Comparison of ENCODE assay signal across 1 cellular context in genomic region chrX:119495734-119496520, GRCh38.
A peak's percentile ranks its signal among the peaks of the same experiment; 100 is the strongest.
TF ChIP-seq lines count a peak whose summit lies in the region.

No MANE protein-coding gene starts in this region.

TF ChIP-seq in HepG2, 621 proteins besides CTCF, POLR2A, EP300 and RAD21 (continued from another document and continues in another):
- TF ChIP-seq, protein P1, sequence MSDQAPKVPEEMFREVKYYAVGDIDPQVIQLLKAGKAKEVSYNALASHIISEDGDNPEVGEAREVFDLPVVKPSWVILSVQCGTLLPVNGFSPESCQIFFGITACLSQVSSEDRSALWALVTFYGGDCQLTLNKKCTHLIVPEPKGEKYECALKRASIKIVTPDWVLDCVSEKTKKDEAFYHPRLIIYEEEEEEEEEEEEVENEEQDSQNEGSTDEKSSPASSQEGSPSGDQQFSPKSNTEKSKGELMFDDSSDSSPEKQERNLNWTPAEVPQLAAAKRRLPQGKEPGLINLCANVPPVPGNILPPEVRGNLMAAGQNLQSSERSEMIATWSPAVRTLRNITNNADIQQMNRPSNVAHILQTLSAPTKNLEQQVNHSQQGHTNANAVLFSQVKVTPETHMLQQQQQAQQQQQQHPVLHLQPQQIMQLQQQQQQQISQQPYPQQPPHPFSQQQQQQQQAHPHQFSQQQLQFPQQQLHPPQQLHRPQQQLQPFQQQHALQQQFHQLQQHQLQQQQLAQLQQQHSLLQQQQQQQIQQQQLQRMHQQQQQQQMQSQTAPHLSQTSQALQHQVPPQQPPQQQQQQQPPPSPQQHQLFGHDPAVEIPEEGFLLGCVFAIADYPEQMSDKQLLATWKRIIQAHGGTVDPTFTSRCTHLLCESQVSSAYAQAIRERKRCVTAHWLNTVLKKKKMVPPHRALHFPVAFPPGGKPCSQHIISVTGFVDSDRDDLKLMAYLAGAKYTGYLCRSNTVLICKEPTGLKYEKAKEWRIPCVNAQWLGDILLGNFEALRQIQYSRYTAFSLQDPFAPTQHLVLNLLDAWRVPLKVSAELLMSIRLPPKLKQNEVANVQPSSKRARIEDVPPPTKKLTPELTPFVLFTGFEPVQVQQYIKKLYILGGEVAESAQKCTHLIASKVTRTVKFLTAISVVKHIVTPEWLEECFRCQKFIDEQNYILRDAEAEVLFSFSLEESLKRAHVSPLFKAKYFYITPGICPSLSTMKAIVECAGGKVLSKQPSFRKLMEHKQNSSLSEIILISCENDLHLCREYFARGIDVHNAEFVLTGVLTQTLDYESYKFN (CRISPR knock-in tag; conservative IDR thresholded peaks at IDR 0.05) = peak; percentile 82
- TF ChIP-seq PCBP2 (optimal IDR thresholded peaks at IDR 0.05; ENCODE audit: low read depth, low read length, poor library complexity, severe bottlenecking) = no peak
- TF ChIP-seq ZNF713 (CRISPR knock-in tag; IDR thresholded peaks at IDR 0.05) = no peak
- TF ChIP-seq BCL6 (CRISPR knock-in tag; IDR thresholded peaks at IDR 0.05) = peak; percentile 73
- no peak for TF ChIP-seq PAWR (CRISPR knock-in tag; IDR thresholded peaks at IDR 0.05; ENCODE audit: borderline replicate concordance)
- 0 out of 2 replicates have a peak, but pooled peaks have one; percentile 19 for TF ChIP-seq ZNF292 (CRISPR knock-in tag; IDR thresholded peaks at IDR 0.05; ENCODE audit: borderline replicate concordance, low read depth)
- TF ChIP-seq ZNF225 (CRISPR knock-in tag; IDR thresholded peaks at IDR 0.05) = no peak
- TF ChIP-seq, protein P2, sequence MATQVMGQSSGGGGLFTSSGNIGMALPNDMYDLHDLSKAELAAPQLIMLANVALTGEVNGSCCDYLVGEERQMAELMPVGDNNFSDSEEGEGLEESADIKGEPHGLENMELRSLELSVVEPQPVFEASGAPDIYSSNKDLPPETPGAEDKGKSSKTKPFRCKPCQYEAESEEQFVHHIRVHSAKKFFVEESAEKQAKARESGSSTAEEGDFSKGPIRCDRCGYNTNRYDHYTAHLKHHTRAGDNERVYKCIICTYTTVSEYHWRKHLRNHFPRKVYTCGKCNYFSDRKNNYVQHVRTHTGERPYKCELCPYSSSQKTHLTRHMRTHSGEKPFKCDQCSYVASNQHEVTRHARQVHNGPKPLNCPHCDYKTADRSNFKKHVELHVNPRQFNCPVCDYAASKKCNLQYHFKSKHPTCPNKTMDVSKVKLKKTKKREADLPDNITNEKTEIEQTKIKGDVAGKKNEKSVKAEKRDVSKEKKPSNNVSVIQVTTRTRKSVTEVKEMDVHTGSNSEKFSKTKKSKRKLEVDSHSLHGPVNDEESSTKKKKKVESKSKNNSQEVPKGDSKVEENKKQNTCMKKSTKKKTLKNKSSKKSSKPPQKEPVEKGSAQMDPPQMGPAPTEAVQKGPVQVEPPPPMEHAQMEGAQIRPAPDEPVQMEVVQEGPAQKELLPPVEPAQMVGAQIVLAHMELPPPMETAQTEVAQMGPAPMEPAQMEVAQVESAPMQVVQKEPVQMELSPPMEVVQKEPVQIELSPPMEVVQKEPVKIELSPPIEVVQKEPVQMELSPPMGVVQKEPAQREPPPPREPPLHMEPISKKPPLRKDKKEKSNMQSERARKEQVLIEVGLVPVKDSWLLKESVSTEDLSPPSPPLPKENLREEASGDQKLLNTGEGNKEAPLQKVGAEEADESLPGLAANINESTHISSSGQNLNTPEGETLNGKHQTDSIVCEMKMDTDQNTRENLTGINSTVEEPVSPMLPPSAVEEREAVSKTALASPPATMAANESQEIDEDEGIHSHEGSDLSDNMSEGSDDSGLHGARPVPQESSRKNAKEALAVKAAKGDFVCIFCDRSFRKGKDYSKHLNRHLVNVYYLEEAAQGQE (IDR thresholded peaks at IDR 0.05; ENCODE audit: borderline replicate concordance in 1 of 2, low read depth in 1 of 2, low read length in 2 of 2) = 0 out of 4 replicates have a peak, but pooled peaks of 1 of the 2 experiments have one; percentile 18
- no peak for TF ChIP-seq SMYD3 (CRISPR knock-in tag; IDR thresholded peaks at IDR 0.05)
- TF ChIP-seq CEBPB (IDR thresholded peaks at IDR 0.05; ENCODE audit: borderline replicate concordance, low read depth, low read length) = 0 out of 2 replicates have a peak, but pooled peaks have one; percentile 7
- TF ChIP-seq HDAC2 (CRISPR knock-in tag; IDR thresholded peaks at IDR 0.05) = peak; percentile 30; the same call in 1 of the 2 replicates
- TF ChIP-seq SMC3 (IDR thresholded peaks at IDR 0.05; ENCODE audit: low read length) = peak; percentile 39; the same call in 1 of the 2 replicates
- TF ChIP-seq NCOR1 (IDR thresholded peaks at IDR 0.05; ENCODE audit: borderline replicate concordance, low read length) = peak; percentile 39; the same call in 1 of the 2 replicates
- peak; percentile 68 for TF ChIP-seq GATAD2A (CRISPR knock-in tag; IDR thresholded peaks at IDR 0.05)
- TF ChIP-seq, protein P3, sequence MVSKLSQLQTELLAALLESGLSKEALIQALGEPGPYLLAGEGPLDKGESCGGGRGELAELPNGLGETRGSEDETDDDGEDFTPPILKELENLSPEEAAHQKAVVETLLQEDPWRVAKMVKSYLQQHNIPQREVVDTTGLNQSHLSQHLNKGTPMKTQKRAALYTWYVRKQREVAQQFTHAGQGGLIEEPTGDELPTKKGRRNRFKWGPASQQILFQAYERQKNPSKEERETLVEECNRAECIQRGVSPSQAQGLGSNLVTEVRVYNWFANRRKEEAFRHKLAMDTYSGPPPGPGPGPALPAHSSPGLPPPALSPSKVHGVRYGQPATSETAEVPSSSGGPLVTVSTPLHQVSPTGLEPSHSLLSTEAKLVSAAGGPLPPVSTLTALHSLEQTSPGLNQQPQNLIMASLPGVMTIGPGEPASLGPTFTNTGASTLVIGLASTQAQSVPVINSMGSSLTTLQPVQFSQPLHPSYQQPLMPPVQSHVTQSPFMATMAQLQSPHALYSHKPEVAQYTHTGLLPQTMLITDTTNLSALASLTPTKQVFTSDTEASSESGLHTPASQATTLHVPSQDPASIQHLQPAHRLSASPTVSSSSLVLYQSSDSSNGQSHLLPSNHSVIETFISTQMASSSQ (IDR thresholded peaks at IDR 0.05; ENCODE audit: low read depth) = 0 out of 2 replicates have a peak, but pooled peaks have one; percentile 39
- TF ChIP-seq, protein P3 (CRISPR knock-in tag; IDR thresholded peaks at IDR 0.05; ENCODE audit: borderline replicate concordance) = no peak
- TF ChIP-seq PHF8 (CRISPR knock-in tag; IDR thresholded peaks at IDR 0.05) = no peak
- peak; percentile 93 for TF ChIP-seq HNF4A (CRISPR knock-in tag; IDR thresholded peaks at IDR 0.05)
- peak; percentile 55; the same call in 1 of the 2 replicates for TF ChIP-seq ZNF644 (CRISPR knock-in tag; IDR thresholded peaks at IDR 0.05; ENCODE audit: low read depth)
- peak; percentile 49 for TF ChIP-seq MED1 (CRISPR knock-in tag; IDR thresholded peaks at IDR 0.05)
- TF ChIP-seq KAT2B (IDR thresholded peaks at IDR 0.05; ENCODE audit: borderline replicate concordance, low read depth, low read length) = no peak
- TF ChIP-seq RCOR2 (CRISPR knock-in tag; IDR thresholded peaks at IDR 0.05) = peak; percentile 18; the same call in 1 of the 2 replicates
- no peak for TF ChIP-seq HNRNPLL (IDR thresholded peaks at IDR 0.05; ENCODE audit: low read depth, low read length, poor library complexity, severe bottlenecking)
- TF ChIP-seq HDAC1 (CRISPR knock-in tag; IDR thresholded peaks at IDR 0.05) = peak; percentile 15; the same call in 1 of the 2 replicates
- TF ChIP-seq SP4 (CRISPR knock-in tag; IDR thresholded peaks at IDR 0.05) = 0 out of 2 replicates have a peak, but pooled peaks have one; percentile 20
- TF ChIP-seq, protein P4, sequence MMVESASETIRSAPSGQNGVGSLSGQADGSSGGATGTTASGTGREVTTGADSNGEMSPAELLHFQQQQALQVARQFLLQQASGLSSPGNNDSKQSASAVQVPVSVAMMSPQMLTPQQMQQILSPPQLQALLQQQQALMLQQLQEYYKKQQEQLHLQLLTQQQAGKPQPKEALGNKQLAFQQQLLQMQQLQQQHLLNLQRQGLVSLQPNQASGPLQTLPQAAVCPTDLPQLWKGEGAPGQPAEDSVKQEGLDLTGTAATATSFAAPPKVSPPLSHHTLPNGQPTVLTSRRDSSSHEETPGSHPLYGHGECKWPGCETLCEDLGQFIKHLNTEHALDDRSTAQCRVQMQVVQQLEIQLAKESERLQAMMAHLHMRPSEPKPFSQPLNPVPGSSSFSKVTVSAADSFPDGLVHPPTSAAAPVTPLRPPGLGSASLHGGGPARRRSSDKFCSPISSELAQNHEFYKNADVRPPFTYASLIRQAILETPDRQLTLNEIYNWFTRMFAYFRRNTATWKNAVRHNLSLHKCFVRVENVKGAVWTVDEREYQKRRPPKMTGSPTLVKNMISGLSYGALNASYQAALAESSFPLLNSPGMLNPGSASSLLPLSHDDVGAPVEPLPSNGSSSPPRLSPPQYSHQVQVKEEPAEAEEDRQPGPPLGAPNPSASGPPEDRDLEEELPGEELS (CRISPR knock-in tag; IDR thresholded peaks at IDR 0.05) = peak; percentile 66
- peak; percentile 78; the same call in 1 of the 2 replicates for TF ChIP-seq TFAP4 (IDR thresholded peaks at IDR 0.05; ENCODE audit: borderline replicate concordance, low read depth)
- peak; percentile 67; the same call in 1 of the 2 replicates for TF ChIP-seq ZNF331 (CRISPR knock-in tag; IDR thresholded peaks at IDR 0.05)
- TF ChIP-seq ZKSCAN8 (CRISPR knock-in tag; IDR thresholded peaks at IDR 0.05; ENCODE audit: borderline replicate concordance) = no peak
- peak; percentile 76; the same call in 1 of the 2 replicates for TF ChIP-seq ZBTB42 (CRISPR knock-in tag; IDR thresholded peaks at IDR 0.05)
- peak; percentile 52 for TF ChIP-seq ARID5B (CRISPR knock-in tag; IDR thresholded peaks at IDR 0.05)
- 0 out of 2 replicates have a peak, but pooled peaks have one; percentile 24 for TF ChIP-seq KAT8 (CRISPR knock-in tag; IDR thresholded peaks at IDR 0.05)
- TF ChIP-seq RXRB (CRISPR knock-in tag; IDR thresholded peaks at IDR 0.05; ENCODE audit: borderline replicate concordance) = peak; percentile 39; the same call in 1 of the 2 replicates
- peak; percentile 56; the same call in 1 of the 2 replicates for TF ChIP-seq ERF (CRISPR knock-in tag; IDR thresholded peaks at IDR 0.05)
- no peak for TF ChIP-seq THAP7 (CRISPR knock-in tag; IDR thresholded peaks at IDR 0.05)
- peak; percentile 97 for TF ChIP-seq ZNF629 (CRISPR knock-in tag; conservative IDR thresholded peaks at IDR 0.05)
- TF ChIP-seq SOX6 (IDR thresholded peaks at IDR 0.05) = no peak
- peak; percentile 82 for TF ChIP-seq SOX6 (CRISPR knock-in tag; IDR thresholded peaks at IDR 0.05)
